ENCODE assay signal across 24 cellular contexts in genomic region chr4:54647070-54647469, GRCh38. TPM values are rescaled to one million over a fixed set of nuclear protein-coding genes. Genes with fewer than 3 reads are reported as not detected.
DNase-seq lines count a peak whose midpoint lies in the region; ATAC-seq and TF ChIP-seq lines count a peak whose summit lies in the region.
"Had no signal": no experiment of that assay in that cellular context is flagged by ENCODE, and none has a peak within 500 bp of the region (broad histone marks: within the 10 kb centered on the region; RNA-seq: fewer than 3 reads in every experiment).

No MANE protein-coding gene starts in this region.

- H2AK5ac ChIP-seq in mesenchymal stem cell (ENCODE audit: low read length, severe bottlenecking): no peak overlapping the region

- H3K4ac ChIP-seq in mesenchymal stem cell (ENCODE audit: low read depth in 1 of 2, low read length in 2 of 2): no peak overlapping the region

- H2BK15ac ChIP-seq in mesenchymal stem cell (ENCODE audit: low read depth, poor library complexity, severe bottlenecking): no peak overlapping the region

- 73% methylated on average over 4 of the region's 4 CpGs for WGBS in mesenchymal stem cell

- no peaks in the 10 kb centered on the region; the same call in 1 of the 2 replicates for H3K4me1 ChIP-seq in GM23338 (ENCODE audit: insufficient read depth)
- no peaks in the 10 kb centered on the region for H3K4me1 ChIP-seq in mesenchymal stem cell (ENCODE audit: control insufficient read depth, insufficient read depth, low read depth, low read length)
- no peaks in the 10 kb centered on the region for H3K4me1 ChIP-seq in naive thymus-derived CD4-positive, alpha-beta T cell (ENCODE audit: control insufficient read depth in 2 of 2, insufficient read depth in 2 of 2, low read length in 2 of 2)
- no peaks in the 10 kb centered on the region for H3K4me1 ChIP-seq in mucosa of descending colon (ENCODE audit: low read depth)
- H3K4me1 ChIP-seq: A549; BE2C; BLaER1 treated with 17β-estradiol and CSF1 and Interleukin-3, amounts not matched to agents 10 nM and 100 nM had no signal

- DNase-seq in GM23338 (ENCODE audit: low spot score) (no peak), M059J (ENCODE audit: low read depth) (peak; percentile 38), mesenchymal stem cell (peak; percentile 29), mucosa of descending colon (no peak)
- no peak for DNase-seq in naive thymus-derived CD4-positive, alpha-beta T cell
- DNase-seq in activated T-cell treated with anti-CD3 and anti-CD28 coated beads, Interleukin-2, amount 50 U/mL, for 48 hours: no peak
- DNase-seq: 8988T; ACHN; AML-193; BE2C; Calu3; CD4-positive, alpha-beta T cell; CD8-positive, alpha-beta memory T cell; DMS53; DMS79 treated with DMSO at 0.1 percent for 48 hours; GF-D8; H9 had no signal

- H3K27ac ChIP-seq in GM23338 (ENCODE audit: low read depth) (no peak overlapping the region), mesenchymal stem cell (ENCODE audit: low read length, poor library complexity, severe bottlenecking) (no peak overlapping the region)
- H3K27ac ChIP-seq in naive thymus-derived CD4-positive, alpha-beta T cell (ENCODE audit: low read depth, low read length): no peak overlapping the region
- H3K27ac ChIP-seq: A549; BLaER1 treated with 17β-estradiol and CSF1 and Interleukin-3, amounts not matched to agents 10 nM and 100 nM had no signal

- no peak overlapping the region for H3K14ac ChIP-seq in mesenchymal stem cell (ENCODE audit: low read length in 2 of 2)

- H2BK12ac ChIP-seq in mesenchymal stem cell (ENCODE audit: low read length in 2 of 2): no peak overlapping the region

- H3K27me3 ChIP-seq in GM23338 (ENCODE audit: insufficient read depth) (no peaks in the 10 kb centered on the region), mesenchymal stem cell (ENCODE audit: control insufficient read depth in 1 of 2, insufficient read depth in 1 of 2, low read length in 2 of 2) (peaks cover 0 to 13% of the 10 kb centered on the region in 2 experiments)
- H3K27me3 ChIP-seq in naive thymus-derived CD4-positive, alpha-beta T cell (ENCODE audit: control insufficient read depth in 2 of 2, insufficient read depth in 2 of 2, low read length in 2 of 2): no peaks in the 10 kb centered on the region
- H3K27me3 ChIP-seq: BLaER1 treated with 17β-estradiol and CSF1 and Interleukin-3, amounts not matched to agents 10 nM and 100 nM had no signal

- no peaks in the 10 kb centered on the region for H3K36me3 ChIP-seq in GM23338 (ENCODE audit: insufficient read depth)
- H3K36me3 ChIP-seq in mesenchymal stem cell (ENCODE audit: control insufficient read depth in 1 of 2, insufficient read depth in 2 of 2, low read depth in 1 of 2, low read length in 2 of 2): no peaks in the 10 kb centered on the region
- H3K36me3 ChIP-seq in naive thymus-derived CD4-positive, alpha-beta T cell (ENCODE audit: control insufficient read depth in 2 of 3, insufficient read depth in 3 of 3, low read length in 3 of 3): no peaks in the 10 kb centered on the region
- H3K36me3 ChIP-seq in mucosa of descending colon (ENCODE audit: low read depth): no peaks in the 10 kb centered on the region
- H3K36me3 ChIP-seq: BE2C; BLaER1 treated with 17β-estradiol and CSF1 and Interleukin-3, amounts not matched to agents 10 nM and 100 nM had no signal

- ATAC-seq in GM23338 (no peak), GM21528 (IDR thresholded peaks at IDR 0.05; ENCODE audit: low FRiP score, unreplicated experiment) (no peak), mucosa of descending colon (no peak)
- no peak for ATAC-seq in naive thymus-derived CD4-positive, alpha-beta T cell
- ATAC-seq: A549, HCT116 had no signal

- no peak overlapping the region for H3K4me3 Mint-ChIP-seq in GM23338
- H3K4me3 Mint-ChIP-seq in naive thymus-derived CD4-positive, alpha-beta T cell: no peak overlapping the region
- H3K4me3 Mint-ChIP-seq: CD14-positive monocyte; CD4-positive, alpha-beta T cell; CD8-positive, alpha-beta memory T cell; H9 had no signal

- POLR2A ChIA-PET in naive thymus-derived CD4-positive, alpha-beta T cell (lab: Charles Lee): no interaction called here

- H3K79me1 ChIP-seq in mesenchymal stem cell (replicated peaks; ENCODE audit: low read length, poor library complexity, severe bottlenecking): no peaks in the 10 kb centered on the region

- no peak overlapping the region for H3K27ac Mint-ChIP-seq in GM23338
- H3K27ac Mint-ChIP-seq in naive thymus-derived CD4-positive, alpha-beta T cell: no peak overlapping the region
- H3K27ac Mint-ChIP-seq: CD4-positive, alpha-beta T cell; H9 had no signal

- no peak overlapping the region for H4K8ac ChIP-seq in mesenchymal stem cell (ENCODE audit: low read length)

- no peak overlapping the region for H2BK120ac ChIP-seq in mesenchymal stem cell (ENCODE audit: low read depth, low read length)

- H2BK5ac ChIP-seq in mesenchymal stem cell (ENCODE audit: low read depth, low read length, poor library complexity, severe bottlenecking): no peak overlapping the region

- TF ChIP-seq CTCF in GM23338 (conservative IDR thresholded peaks at IDR 0.05; ENCODE audit: low read depth in 2 of 2) (no peak), mucosa of descending colon (IDR thresholded peaks at IDR 0.05) (no peak)

- H3K9me3 ChIP-seq in mesenchymal stem cell (ENCODE audit: control insufficient read depth, low read length) (no peaks in the 10 kb centered on the region), mucosa of descending colon (no peaks in the 10 kb centered on the region)
- no peaks in the 10 kb centered on the region for H3K9me3 ChIP-seq in naive thymus-derived CD4-positive, alpha-beta T cell (ENCODE audit: control insufficient read depth in 2 of 3, low read length in 3 of 3)
- H3K9me3 ChIP-seq: A549; BE2C; BLaER1 treated with 17β-estradiol and CSF1 and Interleukin-3, amounts not matched to agents 10 nM and 100 nM had no signal

- H4K91ac ChIP-seq in mesenchymal stem cell (ENCODE audit: low read length): no peak overlapping the region

- H3K18ac ChIP-seq in mesenchymal stem cell (ENCODE audit: low read depth in 1 of 2, low read length in 2 of 2): no peak overlapping the region

- no peaks in the 10 kb centered on the region for H3K9me3 Mint-ChIP-seq in GM23338
- H3K9me3 Mint-ChIP-seq in naive thymus-derived CD4-positive, alpha-beta T cell: no peaks in the 10 kb centered on the region
- H3K9me3 Mint-ChIP-seq: CD14-positive monocyte; CD4-positive, alpha-beta T cell; H9 had no signal

- H3K4me2 ChIP-seq in GM23338: no peak overlapping the region
- H3K4me2 ChIP-seq in mesenchymal stem cell (ENCODE audit: low read length, poor library complexity, severe bottlenecking): no peak overlapping the region
- H3K4me2 ChIP-seq: A549; BLaER1 treated with 17β-estradiol and CSF1 and Interleukin-3, amounts not matched to agents 10 nM and 100 nM had no signal

- H2AFZ ChIP-seq in GM23338 (peak overlapping the region; percentile 56; the same call in 1 of the 2 replicates), mesenchymal stem cell (ENCODE audit: low read depth, low read length) (no peak overlapping the region)

- peaks cover 3% of the 10 kb centered on the region; the same call in 2 of the 3 replicates for H3K4me1 Mint-ChIP-seq in GM23338
- H3K4me1 Mint-ChIP-seq in naive thymus-derived CD4-positive, alpha-beta T cell: no peaks in the 10 kb centered on the region
- H3K4me1 Mint-ChIP-seq: CD14-positive monocyte; CD8-positive, alpha-beta memory T cell had no signal

- H3K23ac ChIP-seq in mesenchymal stem cell (ENCODE audit: low read length in 2 of 2): no peak overlapping the region

- intact Hi-C loops in naive thymus-derived CD4-positive, alpha-beta T cell (cut with micrococcal nuclease): no loop called here
- intact Hi-C loops in mucosa of descending colon (cut with DNase I, micrococcal nuclease): no loop called here

- no peaks in the 10 kb centered on the region for H3K79me2 ChIP-seq in GM23338 (replicated peaks; ENCODE audit: insufficient read depth)

- H3K4me3 ChIP-seq in GM23338 (no peak overlapping the region), mesenchymal stem cell (ENCODE audit: insufficient read depth in 1 of 2, low read depth in 1 of 2, low read length in 2 of 2) (no peak overlapping the region), mucosa of descending colon (no peak overlapping the region)
- H3K4me3 ChIP-seq in naive thymus-derived CD4-positive, alpha-beta T cell (ENCODE audit: low read length): no peak overlapping the region
- H3K4me3 ChIP-seq: A549; BLaER1 treated with 17β-estradiol and CSF1 and Interleukin-3, amounts not matched to agents 10 nM and 100 nM had no signal

- no peaks in the 10 kb centered on the region for H3K9me2 ChIP-seq in GM23338 (ENCODE audit: insufficient read depth)

- no peaks in the 10 kb centered on the region for H3K27me3 Mint-ChIP-seq in GM23338 (ENCODE audit: insufficient read depth, low read depth, poor library complexity)
- peaks cover 0 to 11% (median 5%) of the 10 kb centered on the region in 5 donors for H3K27me3 Mint-ChIP-seq in naive thymus-derived CD4-positive, alpha-beta T cell
- H3K27me3 Mint-ChIP-seq: CD4-positive, alpha-beta T cell; CD8-positive, alpha-beta memory T cell had no signal

- CTCF ChIA-PET in naive thymus-derived CD4-positive, alpha-beta T cell (lab: Charles Lee): no interaction called here

- no peaks in the 10 kb centered on the region for H3F3A ChIP-seq in GM23338 (replicated peaks; ENCODE audit: low read depth)

- no peak overlapping the region for H3K9ac ChIP-seq in mesenchymal stem cell (ENCODE audit: low read length)
- H3K9ac ChIP-seq: BLaER1 treated with 17β-estradiol and CSF1 and Interleukin-3, amounts not matched to agents 10 nM and 100 nM had no signal

- no peaks in the 10 kb centered on the region for H4K20me1 ChIP-seq in GM23338 (replicated peaks; ENCODE audit: insufficient read depth)
- H4K20me1 ChIP-seq: BLaER1 treated with 17β-estradiol and CSF1 and Interleukin-3, amounts not matched to agents 10 nM and 100 nM had no signal

- H3K36me3 Mint-ChIP-seq in GM23338 (ENCODE audit: low read depth): no peaks in the 10 kb centered on the region
- no peaks in the 10 kb centered on the region for H3K36me3 Mint-ChIP-seq in naive thymus-derived CD4-positive, alpha-beta T cell
- H3K36me3 Mint-ChIP-seq: CD14-positive monocyte; CD8-positive, alpha-beta memory T cell had no signal

RNA-seq across cellular contexts. Expression of gene KIT, which starts 10.7 kb away (rescaled TPM):
- total RNA-seq in GM23338 (2014; rRNA removed; shearing (Covaris generic)): 26.8 and 28.4 TPM in 2 replicates
- 8.7 and 9.0 TPM in 2 replicates for polyA plus RNA-seq in GM23338 (2016; fragmentation: Nextera tagmentation; extraction: Ambion mirVana)
- total RNA-seq in M059J (2014; rRNA removed; shearing (Covaris generic)): 0.02 TPM in 1 of 2 replicates, not detected in the other
- polyA plus RNA-seq in mesenchymal stem cell (2013, experiment 1 of 2): 0.51 TPM
- polyA plus RNA-seq in mesenchymal stem cell (2013, experiment 2 of 2): 0.53 TPM
- total RNA-seq in naive thymus-derived CD4-positive, alpha-beta T cell: 1 to 10 TPM in 1 of 5 experiments, under 1 TPM in 4; 0.08 to 1.2 (median 0.22) TPM
- polyA plus RNA-seq in naive thymus-derived CD4-positive, alpha-beta T cell: under 1 TPM in 1 of 2 donors, not detected in 1; 0.11 TPM
- 10 to 100 TPM in 2 of 3 donors, 1 to 10 TPM in 1; 3.0 to 32.8 (median 16.8) TPM for total RNA-seq in mucosa of descending colon
- total RNA-seq: Calu3, Daoy, G401 had no signal
- polyA plus RNA-seq: A549, CD14-positive monocyte had no signal

Comparison
In these comparisons a context has a peak if more than half of its experiments do, and no peak if none do; other contexts are left out.
1. DNase-seq: peak in M059J (single experiment) and mesenchymal stem cell (single experiment); none in GM23338 (single experiment), naive thymus-derived CD4-positive, alpha-beta T cell (0 of 9), mucosa of descending colon (0 of 3) and activated T-cell treated with anti-CD3 and anti-CD28 coated beads, Interleukin-2, amount 50 U/mL, for 48 hours (0 of 2).